Comparison of ENCODE assay signal across 8 cellular contexts in the genomic region with DNA sequence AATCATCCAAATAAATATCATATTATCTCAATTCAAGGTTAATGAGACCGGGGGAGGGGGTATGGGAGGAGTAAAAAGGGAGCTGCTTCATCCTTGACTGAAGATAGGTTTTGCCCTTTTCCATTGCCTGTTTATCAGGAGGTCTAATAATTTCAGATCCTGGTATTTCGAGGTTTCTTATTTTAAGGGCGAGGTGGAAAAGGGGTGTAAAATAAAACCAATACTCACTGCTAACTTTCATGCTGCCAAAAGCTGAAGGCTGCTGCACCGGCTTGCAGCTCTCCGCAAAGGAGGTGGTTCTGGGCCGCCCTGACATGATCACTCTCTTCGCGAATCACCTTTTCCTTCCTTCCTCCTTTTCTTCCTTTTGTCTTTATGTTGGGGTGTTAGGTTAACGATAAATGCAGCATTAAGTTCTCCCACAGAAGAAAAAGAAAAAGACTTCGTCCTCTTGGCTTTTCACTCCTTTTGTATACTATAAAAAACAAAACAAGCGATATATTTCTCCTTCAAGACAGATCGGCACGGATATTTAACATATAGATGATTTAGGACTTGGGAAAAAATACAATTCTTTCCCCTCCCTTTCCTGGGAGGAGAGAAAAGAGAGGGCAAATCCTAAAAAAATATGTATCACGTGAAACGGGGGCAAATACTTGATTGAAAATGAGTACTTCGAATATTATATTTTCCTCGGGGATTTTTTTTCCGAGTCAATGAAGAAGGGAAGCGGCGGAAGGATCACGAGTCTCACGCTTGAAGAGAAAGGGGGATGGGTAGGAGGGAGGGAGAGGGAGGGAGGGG. TPM values are rescaled to one million over a fixed set of nuclear protein-coding genes. Genes with fewer than 3 reads are reported as not detected.
A peak's percentile ranks its signal among the peaks of the same experiment; 100 is the strongest.
DNase-seq lines count a peak whose midpoint lies in the region; ATAC-seq, FAIRE-seq and TF ChIP-seq lines count a peak whose summit lies in the region.

No MANE protein-coding gene starts in this region.

- H2AFZ ChIP-seq in K562 (ENCODE audit: low read depth, low read length), result peak overlapping the region; percentile 54

- no peak for TF ChIP-seq EP300 in K562 (IDR thresholded peaks at IDR 0.05; ENCODE audit: low read length)

- H4K20me1 ChIP-seq in K562 (replicated peaks; ENCODE audit: control insufficient read depth, insufficient read depth, low read length), result peaks cover 23% of the 10 kb centered on the region

- no peaks in the 10 kb centered on the region for H3K9me3 ChIP-seq in left ventricle myocardium inferior (replicated peaks)
- no peaks in the 10 kb centered on the region for H3K9me3 ChIP-seq in K562 (replicated peaks; ENCODE audit: control insufficient read depth, insufficient read depth, low read depth, low read length)

- H3K27me3 Mint-ChIP-seq in stimulated activated naive CD8-positive, alpha-beta T cell treated with anti-CD3 and anti-CD28 coated beads, Interleukin-15, amount 100 ng/mL, for 72 hours, result no peaks in the 10 kb centered on the region

- no peak for DNase-seq in left ventricle myocardium inferior
- no peak for DNase-seq in cardiac septum (ENCODE audit: low spot score)
- DNase-seq in NCI-H748 treated with DMSO at 0.1 percent for 48 hours (lab: John Stamatoyannopoulos, UW), result peak; percentile 4
- DNase-seq in K562 (ENCODE audit: extremely low read depth in 1 of 4, low spot score in 3 of 4), result peak in 1 of 4 experiments; percentile 84
- peak; percentile 14 to 17 for DNase-seq in stimulated activated naive CD8-positive, alpha-beta T cell treated with anti-CD3 and anti-CD28 coated beads, Interleukin-15, amount 100 ng/mL, for 72 hours
- DNase-seq in MV-4-11 (lab: John Stamatoyannopoulos, UW), result no peak

- CTCF ChIA-PET in K562 (lab: Yijun Ruan, JAX; ENCODE audit: low intra/inter-chr PET ratio), result no interaction called here

- H3K4me1 ChIP-seq in left ventricle myocardium inferior (peaks cover 75% of the 10 kb centered on the region), K562 (replicated peaks in 1 of 2; ENCODE audit: control insufficient read depth in 2 of 2, insufficient read depth in 2 of 2, low read length in 2 of 2) (peaks cover 7 to 10% of the 10 kb centered on the region in 2 experiments; a peak in 3 of 5 replicates)

- peak overlapping the region; percentile 88 to 99 for H3K9ac ChIP-seq in K562 (ENCODE audit: insufficient read depth in 1 of 2, low read depth in 2 of 2, low read length in 2 of 2)

- in situ Hi-C loops in K562 (cut with MboI), result no loop called here

- no peaks in the 10 kb centered on the region for H3K9me1 ChIP-seq in K562 (ENCODE audit: control insufficient read depth, insufficient read depth, low read length)

- no peak overlapping the region for H3K27ac Mint-ChIP-seq in stimulated activated naive CD8-positive, alpha-beta T cell treated with anti-CD3 and anti-CD28 coated beads, Interleukin-15, amount 100 ng/mL, for 72 hours

- H3K4me1 Mint-ChIP-seq in stimulated activated naive CD8-positive, alpha-beta T cell treated with anti-CD3 and anti-CD28 coated beads, Interleukin-15, amount 100 ng/mL, for 72 hours, result peaks cover 30% of the 10 kb centered on the region

- no peak for ATAC-seq in K562
- ATAC-seq in stimulated activated naive CD8-positive, alpha-beta T cell treated with anti-CD3 and anti-CD28 coated beads, Interleukin-15, amount 100 ng/mL, for 72 hours, result no peak
- ATAC-seq in HG02884 (IDR thresholded peaks at IDR 0.05; ENCODE audit: unreplicated experiment), result no peak

- TSS peak; percentile 52 for BruUV-seq in K562 (replicated peaks; lab: Mats Ljungman, UMichigan)

- no peak for TF ChIP-seq RAD21 in K562 (CRISPR knock-in tag; conservative IDR thresholded peaks at IDR 0.05 in 1 of 2, IDR thresholded peaks at IDR 0.05 in 1 of 2)

- peak overlapping the region; percentile 100 for H3K27ac ChIP-seq in left ventricle myocardium inferior (replicated peaks)
- H3K27ac ChIP-seq in K562 (ENCODE audit: extremely low read depth, low read depth, low read length), result peak overlapping the region; percentile 99
- H3K27ac ChIP-seq in layer of hippocampus (ENCODE audit: low read depth, low read length), result peak overlapping the region; percentile 96

- intact Hi-C loops in left ventricle myocardium inferior (cut with micrococcal nuclease) (loop anchor here (5.0 kb wide), 1 partner anchor 201 kb away; no protein-coding TSS in a partner anchor), cardiac septum (cut with DNase I) (loop anchor here (5.0 to 10.0 kb wide), 5 partner anchors 186 to 651 kb away; a partner anchor contains a TSS), K562 (cut with micrococcal nuclease) (loop anchor here (5.0 to 10.0 kb wide), 4 partner anchors 76 to 461 kb away; no protein-coding TSS in a partner anchor)

- H3K4me3 Mint-ChIP-seq in stimulated activated naive CD8-positive, alpha-beta T cell treated with anti-CD3 and anti-CD28 coated beads, Interleukin-15, amount 100 ng/mL, for 72 hours, result no peak overlapping the region

- TF ChIP-seq CTCF in left ventricle myocardium inferior (IDR thresholded peaks at IDR 0.05; ENCODE audit: borderline replicate concordance) (no peak), K562 (IDR thresholded peaks at IDR 0.05 in 2 of 3, conservative IDR thresholded peaks at IDR 0.05 in 1 of 3; ENCODE audit: insufficient read depth in 2 of 3, low read depth in 1 of 3, low read length in 3 of 3) (no peak)

- no peaks in the 10 kb centered on the region for H3K9me3 Mint-ChIP-seq in stimulated activated naive CD8-positive, alpha-beta T cell treated with anti-CD3 and anti-CD28 coated beads, Interleukin-15, amount 100 ng/mL, for 72 hours

- peak overlapping the region; percentile 84 for H3K4me2 ChIP-seq in K562 (ENCODE audit: insufficient read depth, low read length)

- H3K36me3 ChIP-seq in left ventricle myocardium inferior, result no peaks in the 10 kb centered on the region
- peaks cover 11% of the 10 kb centered on the region; the same call in 2 of the 3 replicates for H3K36me3 ChIP-seq in K562 (ENCODE audit: control insufficient read depth, insufficient read depth, low read length)

- H3K4me3 ChIP-seq in left ventricle myocardium inferior (peak overlapping the region; percentile 92), K562 (peak overlapping the region; percentile 92)

- peak; percentile 52 for FAIRE-seq in K562 (lab: Jason Lieb, UNC)

- TF ChIP-seq POLR2A in K562 (conservative IDR thresholded peaks at IDR 0.05), result no peak

- WGBS in K562 (ENCODE audit: insufficient coverage, low coverage, missing lambda C conversion rate), result 3% methylated on average over 13 of the region's 22 CpGs

- H3K27me3 ChIP-seq in left ventricle myocardium inferior (ENCODE audit: low read depth) (no peaks in the 10 kb centered on the region), K562 (ENCODE audit: control insufficient read depth in 2 of 2, insufficient read depth in 2 of 2, low read length in 2 of 2) (no peaks in the 10 kb centered on the region), layer of hippocampus (ENCODE audit: control insufficient read depth, insufficient read depth, low read length) (no peaks in the 10 kb centered on the region)

- POLR2A ChIA-PET in K562 (lab: Yijun Ruan, JAX), result interaction anchor here (0.5 to 3.5 kb wide), 6 partner anchors 10 to 1162 kb away, joined by 3 to 28 read pairs (median 4); a partner anchor contains a TSS

- peaks cover 80% of the 10 kb centered on the region for H3K79me2 ChIP-seq in K562 (ENCODE audit: control insufficient read depth, insufficient read depth, low read length)

TF ChIP-seq in K562, 482 proteins besides CTCF, POLR2A, EP300 and RAD21 (continues in another document):
- TF ChIP-seq, protein P1, sequence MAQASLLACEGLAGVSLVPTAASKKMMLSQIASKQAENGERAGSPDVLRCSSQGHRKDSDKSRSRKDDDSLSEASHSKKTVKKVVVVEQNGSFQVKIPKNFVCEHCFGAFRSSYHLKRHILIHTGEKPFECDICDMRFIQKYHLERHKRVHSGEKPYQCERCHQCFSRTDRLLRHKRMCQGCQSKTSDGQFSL (CRISPR knock-in tag; IDR thresholded peaks at IDR 0.05), result no peak
- TF ChIP-seq, protein P1 (tag; IDR thresholded peaks at IDR 0.05), result no peak
- TF ChIP-seq CHD1 (IDR thresholded peaks at IDR 0.05; ENCODE audit: low read length), result peak; percentile 19
- TF ChIP-seq SIN3A (IDR thresholded peaks at IDR 0.05; ENCODE audit: borderline replicate concordance in 2 of 2, control insufficient read depth in 1 of 2, low read depth in 2 of 2, low read length in 2 of 2), result 0 out of 4 replicates have a peak, but pooled peaks of 1 of the 2 experiments have one; percentile 29

RNA-seq across cellular contexts. Expression of a gene that starts 0.9 kb away (rescaled TPM):
- total RNA-seq in left ventricle myocardium inferior (42.5 TPM), cardiac septum (46.8 TPM), K562 (2014; rRNA removed) (14.3 and 15.5 TPM in 2 replicates), K562 (2014; rRNA removed; fragmentation: Illumina TruSeq; extraction: Trizol) (18.7 and 19.7 TPM in 2 replicates), K562 (2015; rRNA removed; fragmentation: Illumina TruSeq; extraction: Trizol) (22.1 and 25.0 TPM in 2 replicates), K562 (2021) (20.8 and 22.2 TPM in 2 replicates)
- total RNA-seq in K562 (2011; cell fraction: chromatin; rRNA removed; ENCODE audit: low replicate concordance), result 26.8 and 51.3 TPM in 2 replicates
- 11.5 and 15.0 TPM in 2 replicates for total RNA-seq in K562 (2011; cell fraction: nucleolus; rRNA removed)
- 19.8 and 21.6 TPM in 2 replicates for total RNA-seq in K562 (2011; cell fraction: nucleoplasm; rRNA removed)
- polyA plus RNA-seq in K562 (2011; rRNA removed) (20.4 and 21.1 TPM in 2 replicates), K562 (2014; fragmentation: Illumina TruSeq; extraction: Trizol) (20.8 and 23.1 TPM in 2 replicates), K562 (2014; fragmentation: Nextera tagmentation; extraction: Ambion mirVana) (1 to 10 TPM; 4.7 to 5.2 TPM), K562 (2014; rRNA removed) (13.0 and 13.4 TPM in 2 replicates)
- 9.6 and 14.7 TPM in 2 replicates for polyA plus RNA-seq in K562 (2011; cell fraction: cytosol; rRNA removed)
- polyA plus RNA-seq in K562 (2011; cell fraction: nucleus; rRNA removed), result 9.6 and 17.2 TPM in 2 replicates
- polyA plus RNA-seq in K562 (2012), result 9.6 and 11.8 TPM in 2 replicates
- 57.1 and 60.2 TPM in 2 replicates for polyA minus RNA-seq in K562 (2011; rRNA and poly(A)+ RNA removed)
- 22.4 and 33.8 TPM in 2 replicates for polyA minus RNA-seq in K562 (2011; cell fraction: cytosol; rRNA and poly(A)+ RNA removed)
- 16.8 and 31.2 TPM in 2 replicates for polyA minus RNA-seq in K562 (2011; cell fraction: nucleus; rRNA and poly(A)+ RNA removed)

Comparison
In these comparisons a context has a peak if more than half of its experiments do, and no peak if none do; other contexts are left out.
1. DNase-seq: peak in NCI-H748 treated with DMSO at 0.1 percent for 48 hours (single experiment) and stimulated activated naive CD8-positive, alpha-beta T cell treated with anti-CD3 and anti-CD28 coated beads, Interleukin-15, amount 100 ng/mL, for 72 hours (2 of 2); none in left ventricle myocardium inferior (single experiment), cardiac septum (single experiment) and MV-4-11 (single experiment).
2. Peak in every context shown above with its lines, with median percentiles within 50 percentile points of each other: H3K27ac ChIP-seq.